In genomic region chr19:46764817-46765291, GRCh38 we compare ENCODE assay signal across 2 cellular contexts.
TF ChIP-seq lines count a peak whose summit lies in the region.

No MANE protein-coding gene starts in this region.

TF ChIP-seq in HCT116, 20 proteins besides CTCF, POLR2A, EP300 and RAD21 (continued from another document):
- TF ChIP-seq SIN3A (IDR thresholded peaks at IDR 0.05; ENCODE audit: low read depth) (no peak), SP1 (IDR thresholded peaks at IDR 0.05; ENCODE audit: low read depth) (no peak), MAX (IDR thresholded peaks at IDR 0.05) (no peak), ATF3 (IDR thresholded peaks at IDR 0.05) (no peak), CBX3 (IDR thresholded peaks at IDR 0.05; ENCODE audit: low read depth) (no peak), ZBTB33 (IDR thresholded peaks at IDR 0.05; ENCODE audit: extremely low read depth, insufficient replicate concordance, low read length) (no peak), EZH2phosphoT487 (IDR thresholded peaks at IDR 0.05; ENCODE audit: borderline replicate concordance) (no peak)

TF ChIP-seq in SK-N-SH treated with all-trans-retinoic acid at 6 μM for 48 hours, 23 proteins besides CTCF, POLR2A, EP300 and RAD21:
- TF ChIP-seq TOX (CRISPR knock-in tag; IDR thresholded peaks at IDR 0.05; ENCODE audit: borderline replicate concordance), result no peak
- no peak for TF ChIP-seq GLIS3 (CRISPR knock-in tag; IDR thresholded peaks at IDR 0.05)
